8 cellular contexts compared by ENCODE assay signal in the genomic region with DNA sequence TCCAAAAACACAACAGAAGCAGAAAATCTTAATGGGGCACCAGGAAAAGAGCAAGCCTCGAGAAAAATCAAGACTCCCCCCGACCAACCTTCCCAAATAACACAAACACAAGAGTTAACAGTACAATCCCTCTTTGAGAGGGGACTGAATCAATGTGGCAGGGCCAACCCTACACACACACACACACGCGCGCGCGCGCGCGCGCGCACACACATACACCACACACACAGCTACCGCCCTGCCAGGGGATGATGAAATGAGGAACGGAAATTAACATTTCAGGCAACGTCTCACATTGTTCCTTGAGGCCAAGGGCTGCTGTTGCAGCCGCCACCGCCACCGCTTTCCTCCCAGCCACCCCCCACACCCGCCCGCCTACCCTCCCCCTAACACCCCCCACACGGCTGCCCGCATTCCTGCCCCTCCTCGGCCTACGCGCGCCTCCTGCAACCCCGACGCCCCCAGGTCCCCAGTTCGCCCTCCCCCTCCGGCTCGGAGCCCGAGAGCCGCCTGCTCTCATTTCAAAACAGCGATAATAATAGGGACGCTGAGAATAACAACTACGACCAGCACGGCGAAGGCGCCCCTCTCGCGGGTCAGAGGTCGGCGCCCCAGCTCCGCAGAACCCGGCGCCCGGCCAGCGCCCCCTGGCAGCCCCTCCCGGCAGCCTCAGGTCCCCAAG. TPM values are rescaled to one million over a fixed set of nuclear protein-coding genes. Genes with fewer than 3 reads are reported as not detected.
DNase-seq lines count a peak whose midpoint lies in the region; ATAC-seq, FAIRE-seq and TF ChIP-seq lines count a peak whose summit lies in the region.

No MANE protein-coding gene starts in this region.

- H3K9me1 ChIP-seq in endothelial cell of umbilical vein (replicated peaks; ENCODE audit: control insufficient read depth, extremely low read depth, insufficient read depth, low read length), result no peaks in the 10 kb centered on the region

- POLR2A ChIA-PET in endothelial cell of umbilical vein (lab: Charles Lee), result interaction anchor here (0.9 kb wide), 1 partner anchor 78 kb away, joined by 5 read pairs; no protein-coding TSS in a partner anchor

- dilution Hi-C loops in endothelial cell of umbilical vein (cut with MboI; ENCODE audit: extremely low pct_ligation_motif_present, low sequenced_read_pairs), result no loop called here

- BruUV-seq in endothelial cell of umbilical vein (replicated peaks; lab: Mats Ljungman, UMichigan), result no TSS peak

- FAIRE-seq in endothelial cell of umbilical vein (lab: Jason Lieb, UNC), result peak; percentile 87

- H3K4me1 Mint-ChIP-seq in mesothelial cell of epicardium, result peaks cover 55% of the 10 kb centered on the region

- no peaks in the 10 kb centered on the region for H3K9me3 Mint-ChIP-seq in mesothelial cell of epicardium

- H3K36me3 ChIP-seq in NT2/D1 (ENCODE audit: insufficient read depth, insufficient read length, low read length), result peaks cover 23% of the 10 kb centered on the region
- H3K36me3 ChIP-seq in endothelial cell of umbilical vein (ENCODE audit: control insufficient read depth in 2 of 2, extremely low read depth in 1 of 2, insufficient read depth in 2 of 2, low read length in 2 of 2), result peaks cover 0 to 2% of the 10 kb centered on the region in 2 experiments

- ATAC-seq in HG02642 (IDR thresholded peaks at IDR 0.05; ENCODE audit: poor library complexity, unreplicated experiment), result peak; percentile 19
- no peak for ATAC-seq in HG03097 (IDR thresholded peaks at IDR 0.05; ENCODE audit: low FRiP score, unreplicated experiment)

- peak overlapping the region; percentile 89 for H3K4me3 Mint-ChIP-seq in mesothelial cell of epicardium

- peaks cover 2% of the 10 kb centered on the region for H3K36me3 Mint-ChIP-seq in mesothelial cell of epicardium

- CTCF ChIA-PET in endothelial cell of umbilical vein (lab: Charles Lee), result interaction anchor here (0.6 to 2.8 kb wide), 12 partner anchors 15 to 272 kb away, joined by 3 to 12 read pairs (median 4); partner anchors contain the start of genes SPG7 and ZNF778

- H3K27ac ChIP-seq in endothelial cell of umbilical vein (ENCODE audit: insufficient read depth, low read depth, low read length), result peak overlapping the region; percentile 42

- H3K79me2 ChIP-seq in endothelial cell of umbilical vein (ENCODE audit: control insufficient read depth, insufficient read depth, low read length), result peaks cover 68% of the 10 kb centered on the region

- H2AFZ ChIP-seq in endothelial cell of umbilical vein (ENCODE audit: low read depth, low read length), result no peak overlapping the region

- H3K27me3 ChIP-seq in NT2/D1 (ENCODE audit: insufficient read depth, insufficient read length) (no peaks in the 10 kb centered on the region), endothelial cell of umbilical vein (ENCODE audit: control insufficient read depth in 2 of 2, insufficient read depth in 2 of 2, low read length in 2 of 2) (no peaks in the 10 kb centered on the region)

- peak overlapping the region; percentile 94 for H3K4me2 ChIP-seq in endothelial cell of umbilical vein (ENCODE audit: insufficient read depth, low read length)

- DNase-seq in DMS53 treated with DMSO at 0.1 percent for 48 hours (lab: John Stamatoyannopoulos, UW; ENCODE audit: unreplicated experiment) (peak; percentile 24), NT2/D1 (ENCODE audit: low read depth, low spot score) (peak; percentile 77), endothelial cell of umbilical vein (ENCODE audit: low read depth, low spot score) (peak; percentile 88), mesothelial cell of epicardium (ENCODE audit: low spot score in 2 of 2, unreplicated experiment in 2 of 2) (peak; percentile 61 to 68)
- peak; percentile 87 for DNase-seq in activated CD8-positive, alpha-beta memory T cell treated with anti-CD3 and anti-CD28 coated beads, Interleukin-2, amount 50 U/mL, for 4 hours
- DNase-seq in stimulated activated CD8-positive, alpha-beta memory T cell treated with anti-CD3 and anti-CD28 coated beads, Interleukin-15, amount 100 ng/mL, for 24 hours (ENCODE audit: low read depth), result peak; percentile 49

- no peak for TF ChIP-seq POLR2A in endothelial cell of umbilical vein (IDR thresholded peaks at IDR 0.05; ENCODE audit: low read depth, low read length)

- H3K4me1 ChIP-seq in NT2/D1 (ENCODE audit: insufficient read depth, insufficient read length) (peaks cover 11% of the 10 kb centered on the region), endothelial cell of umbilical vein (ENCODE audit: control insufficient read depth, extremely low read depth, insufficient read depth, low read length) (peaks cover 23% of the 10 kb centered on the region)

- intact Hi-C loops in endothelial cell of umbilical vein (cut with micrococcal nuclease), result loop anchor here (2.0 to 5.0 kb wide), 3 partner anchors 37 to 172 kb away; no protein-coding TSS in a partner anchor

- peaks cover 11% of the 10 kb centered on the region for H4K20me1 ChIP-seq in endothelial cell of umbilical vein (replicated peaks; ENCODE audit: control insufficient read depth, extremely low read depth, insufficient read depth, low read length)

- H3K9ac ChIP-seq in NT2/D1 (ENCODE audit: insufficient read length, low read depth) (peak overlapping the region; percentile 62), endothelial cell of umbilical vein (replicated peaks; ENCODE audit: extremely low read depth, insufficient read depth, low read length) (peak overlapping the region; percentile 74)

- H3K9me3 ChIP-seq in NT2/D1 (ENCODE audit: insufficient read depth, low read length) (no peaks in the 10 kb centered on the region), endothelial cell of umbilical vein (replicated peaks; ENCODE audit: control insufficient read depth, insufficient read depth, low read length) (no peaks in the 10 kb centered on the region)

- peak overlapping the region; percentile 98 for H3K27ac Mint-ChIP-seq in mesothelial cell of epicardium

- no peaks in the 10 kb centered on the region for H3K27me3 Mint-ChIP-seq in mesothelial cell of epicardium (ENCODE audit: low read depth)

- peak overlapping the region; percentile 57 for H3K4me3 ChIP-seq in NT2/D1 (ENCODE audit: insufficient read length, low read depth)
- H3K4me3 ChIP-seq in endothelial cell of umbilical vein (replicated peaks in 1 of 3; ENCODE audit: insufficient read depth in 1 of 3, low read depth in 1 of 3, low read length in 3 of 3), result peak overlapping the region; percentile 73 to 83 (median 81)

- peak in 1 of 2 donors; percentile 44 for TF ChIP-seq CTCF in endothelial cell of umbilical vein (IDR thresholded peaks at IDR 0.05; ENCODE audit: extremely low read depth in 1 of 2, insufficient read depth in 1 of 2, low read depth in 1 of 2, low read length in 2 of 2)
- TF ChIP-seq CTCF in mesothelial cell of epicardium (IDR thresholded peaks at IDR 0.05; ENCODE audit: unreplicated experiment), result no peak

TF ChIP-seq in endothelial cell of umbilical vein, 7 proteins besides CTCF, POLR2A, EP300 and RAD21:
- TF ChIP-seq MAX (IDR thresholded peaks at IDR 0.05; ENCODE audit: insufficient read depth, insufficient read length) (peak; percentile 51), POLR2AphosphoS5 (IDR thresholded peaks at IDR 0.05; ENCODE audit: insufficient read depth, low read depth, low read length) (peak; percentile 49), EZH2 (IDR thresholded peaks at IDR 0.05; ENCODE audit: borderline replicate concordance, low read depth, low read length, severe bottlenecking) (no peak)

RNA-seq across cellular contexts. Expression of gene ANKRD11, which starts 1.2 kb away (rescaled TPM):
- 184 and 191 TPM in 2 replicates for total RNA-seq in endothelial cell of umbilical vein
- polyA plus RNA-seq in endothelial cell of umbilical vein, result 49.5 and 55.8 TPM in 2 replicates
- polyA plus RNA-seq in endothelial cell of umbilical vein (2011; cell fraction: cytosol; rRNA removed), result 47.8 and 59.7 TPM in 2 replicates
- polyA plus RNA-seq in endothelial cell of umbilical vein (2011; cell fraction: nucleus; rRNA removed), result 194 and 236 TPM in 2 replicates
- 87.0 and 89.3 TPM in 2 replicates for polyA plus RNA-seq in endothelial cell of umbilical vein (2012)
- polyA minus RNA-seq in endothelial cell of umbilical vein, result 99.2 and 130 TPM in 2 replicates
- 32.7 TPM for polyA minus RNA-seq in endothelial cell of umbilical vein (2011; cell fraction: cytosol; rRNA and poly(A)+ RNA removed)
- 115 and 144 TPM in 2 replicates for polyA minus RNA-seq in endothelial cell of umbilical vein (2011; cell fraction: nucleus; rRNA and poly(A)+ RNA removed)
- total RNA-seq in mesothelial cell of epicardium, result 230 to 247 TPM (median 233 TPM) in 3 replicates

RNA-seq across cellular contexts. Expression of gene SPG7, which starts 19.0 kb away (rescaled TPM):
- total RNA-seq in endothelial cell of umbilical vein, result 139 and 146 TPM in 2 replicates
- polyA plus RNA-seq in endothelial cell of umbilical vein, result 85.8 and 90.2 TPM in 2 replicates
- polyA plus RNA-seq in endothelial cell of umbilical vein (2011; cell fraction: cytosol; rRNA removed), result 50.3 and 54.0 TPM in 2 replicates
- polyA plus RNA-seq in endothelial cell of umbilical vein (2011; cell fraction: nucleus; rRNA removed), result 424 and 453 TPM in 2 replicates
- polyA plus RNA-seq in endothelial cell of umbilical vein (2012), result 77.0 and 77.7 TPM in 2 replicates
- polyA minus RNA-seq in endothelial cell of umbilical vein, result 92.3 and 122 TPM in 2 replicates
- polyA minus RNA-seq in endothelial cell of umbilical vein (2011; cell fraction: cytosol; rRNA and poly(A)+ RNA removed), result 44.9 TPM
- 149 and 150 TPM in 2 replicates for polyA minus RNA-seq in endothelial cell of umbilical vein (2011; cell fraction: nucleus; rRNA and poly(A)+ RNA removed)
- 186 to 199 TPM (median 187 TPM) in 3 replicates for total RNA-seq in mesothelial cell of epicardium

Comparison
In these comparisons a context has a peak if more than half of its experiments do, and no peak if none do; other contexts are left out.
1. DNase-seq: peak in every context shown above with its lines; median percentile 88 in endothelial cell of umbilical vein; 87 in activated CD8-positive, alpha-beta memory T cell treated with anti-CD3 and anti-CD28 coated beads, Interleukin-2, amount 50 U/mL, for 4 hours; 77 in NT2/D1; 64 in mesothelial cell of epicardium; 49 in stimulated activated CD8-positive, alpha-beta memory T cell treated with anti-CD3 and anti-CD28 coated beads, Interleukin-15, amount 100 ng/mL, for 24 hours; 24 in DMS53 treated with DMSO at 0.1 percent for 48 hours.